Comparison of ENCODE assay signal across 8 cellular contexts in genomic region chr11:119727523-119728081, GRCh38. TPM values are rescaled to one million over a fixed set of nuclear protein-coding genes. Genes with fewer than 3 reads are reported as not detected.
DNase-seq lines count a peak whose midpoint lies in the region; ATAC-seq and TF ChIP-seq lines count a peak whose summit lies in the region.

No MANE protein-coding gene starts in this region.

- H3K79me2 ChIP-seq in hepatocyte = peaks cover 29% of the 10 kb centered on the region

- peak overlapping the region; percentile 100 for H3K4me2 ChIP-seq in hepatocyte
- peak overlapping the region; percentile 99 for H3K4me2 ChIP-seq in skeletal muscle satellite cell (ENCODE audit: low read length)

- peak overlapping the region; percentile 74 for H3K9ac ChIP-seq in skeletal muscle satellite cell (ENCODE audit: low read depth, low read length)

- in situ Hi-C loops in G401 (cut with HindIII; ENCODE audit: low sequenced_read_pairs) = no loop called here

- H3K9me3 Mint-ChIP-seq in activated naive CD8-positive, alpha-beta T cell treated with anti-CD3 and anti-CD28 coated beads, Interleukin-2, amount 10 ng/mL, durations not matched to agents 7 days and 5 days = no peaks in the 10 kb centered on the region

- H4K20me1 ChIP-seq in hepatocyte (ENCODE audit: insufficient read depth, poor library complexity, severe bottlenecking) = peaks cover 13% of the 10 kb centered on the region

- H3K27me3 ChIP-seq in hepatocyte (peaks cover 5% of the 10 kb centered on the region), skeletal muscle satellite cell (ENCODE audit: control insufficient read depth, insufficient read depth, low read length) (no peaks in the 10 kb centered on the region)

- H3K27ac ChIP-seq in hepatocyte = no peak overlapping the region

- DNase-seq in G401 (ENCODE audit: low spot score) = peak; percentile 36
- no peak for DNase-seq in Jurkat, Clone E6-1 (ENCODE audit: low read depth, low spot score)
- DNase-seq in activated naive CD8-positive, alpha-beta T cell treated with anti-CD3 and anti-CD28 coated beads, Interleukin-2, amount 10 ng/mL, durations not matched to agents 7 days and 5 days = no peak
- DNase-seq in hepatocyte (ENCODE audit: low spot score) = peak; percentile 69
- no peak for DNase-seq in NOMO-1 treated with DMSO at 0.1 percent for 48 hours (lab: John Stamatoyannopoulos, UW; ENCODE audit: unreplicated experiment)
- no peak for DNase-seq in glomerular visceral epithelial cell (ENCODE audit: extremely low spot score)

- H2AFZ ChIP-seq in hepatocyte = peak overlapping the region; percentile 71

- POLR2A ChIA-PET in activated naive CD8-positive, alpha-beta T cell treated with anti-CD3 and anti-CD28 coated beads, Interleukin-2, amount 10 ng/mL, durations not matched to agents 7 days and 5 days (lab: Charles Lee) = no interaction called here

- H3K9me2 ChIP-seq in hepatocyte (replicated peaks; ENCODE audit: insufficient read depth) = no peaks in the 10 kb centered on the region

- peaks cover 5% of the 10 kb centered on the region for H3K4me1 Mint-ChIP-seq in activated naive CD8-positive, alpha-beta T cell treated with anti-CD3 and anti-CD28 coated beads, Interleukin-2, amount 10 ng/mL, durations not matched to agents 7 days and 5 days

- H3K36me3 Mint-ChIP-seq in activated naive CD8-positive, alpha-beta T cell treated with anti-CD3 and anti-CD28 coated beads, Interleukin-2, amount 10 ng/mL, durations not matched to agents 7 days and 5 days = no peaks in the 10 kb centered on the region

- peak; percentile 24 for TF ChIP-seq CTCF in hepatocyte (IDR thresholded peaks at IDR 0.05; ENCODE audit: poor library complexity)

- peaks cover 61% of the 10 kb centered on the region for H3K27me3 Mint-ChIP-seq in activated naive CD8-positive, alpha-beta T cell treated with anti-CD3 and anti-CD28 coated beads, Interleukin-2, amount 10 ng/mL, durations not matched to agents 7 days and 5 days

- H3K9me3 ChIP-seq in hepatocyte (ENCODE audit: low read depth) (no peaks in the 10 kb centered on the region), skeletal muscle satellite cell (replicated peaks; ENCODE audit: low read length) (no peaks in the 10 kb centered on the region)

- no peak for ATAC-seq in activated naive CD8-positive, alpha-beta T cell treated with anti-CD3 and anti-CD28 coated beads, Interleukin-2, amount 10 ng/mL, durations not matched to agents 7 days and 5 days (ENCODE audit: low read depth)
- ATAC-seq in GM21390 (IDR thresholded peaks at IDR 0.05; ENCODE audit: unreplicated experiment) = no peak

- H3K36me3 ChIP-seq in hepatocyte (replicated peaks; ENCODE audit: insufficient read depth, low read depth) = no peaks in the 10 kb centered on the region
- H3K36me3 ChIP-seq in skeletal muscle satellite cell (ENCODE audit: insufficient read depth, low read length) = no peaks in the 10 kb centered on the region

- peak overlapping the region; percentile 83 for H3K4me3 Mint-ChIP-seq in activated naive CD8-positive, alpha-beta T cell treated with anti-CD3 and anti-CD28 coated beads, Interleukin-2, amount 10 ng/mL, durations not matched to agents 7 days and 5 days

- peaks cover 25% of the 10 kb centered on the region for H3K4me1 ChIP-seq in hepatocyte (ENCODE audit: insufficient read depth)
- H3K4me1 ChIP-seq in skeletal muscle satellite cell (ENCODE audit: control insufficient read depth, insufficient read depth, low read length) = peaks cover 25% of the 10 kb centered on the region

- WGBS in hepatocyte (ENCODE audit: low lambda C conversion rate, missing lambda C conversion rate) = under 1% methylated on average over 29 of the region's 45 CpGs

- peak overlapping the region; percentile 62 for H3K4me3 ChIP-seq in Jurkat, Clone E6-1 (ENCODE audit: low read length)
- H3K4me3 ChIP-seq in hepatocyte = peak overlapping the region; percentile 78
- H3K4me3 ChIP-seq in skeletal muscle satellite cell (ENCODE audit: low read length) = peak overlapping the region; percentile 97

- no peak overlapping the region for H3K27ac Mint-ChIP-seq in activated naive CD8-positive, alpha-beta T cell treated with anti-CD3 and anti-CD28 coated beads, Interleukin-2, amount 10 ng/mL, durations not matched to agents 7 days and 5 days

RNA-seq across cellular contexts. Expression of gene NECTIN1, which starts 1.4 kb away (rescaled TPM):
- 2.3 and 3.6 TPM in 2 replicates for total RNA-seq in G401 (2014; rRNA removed; shearing (Covaris generic))
- 15.5 TPM for polyA plus RNA-seq in Jurkat, Clone E6-1 (2012; ENCODE audit: insufficient read depth, insufficient read length)
- 1 to 10 TPM; 1.5 TPM for total RNA-seq in activated naive CD8-positive, alpha-beta T cell treated with anti-CD3 and anti-CD28 coated beads, Interleukin-2, amount 10 ng/mL, durations not matched to agents 7 days and 5 days
- total RNA-seq in hepatocyte = 3.7 and 7.4 TPM in 2 replicates
- 3.6 and 6.3 TPM in 2 replicates for polyA plus RNA-seq in hepatocyte
- 2.3 and 3.3 TPM in 2 replicates for total RNA-seq in skeletal muscle satellite cell (2012; rRNA removed)

Comparison
In these comparisons a context has a peak if more than half of its experiments do, and no peak if none do; other contexts are left out.
1. DNase-seq: peak in G401 (single experiment) and hepatocyte (single experiment); none in Jurkat, Clone E6-1 (single experiment), activated naive CD8-positive, alpha-beta T cell treated with anti-CD3 and anti-CD28 coated beads, Interleukin-2, amount 10 ng/mL, durations not matched to agents 7 days and 5 days (single experiment), NOMO-1 treated with DMSO at 0.1 percent for 48 hours (single experiment) and glomerular visceral epithelial cell (single experiment).
2. Peak in every context shown above with its lines, with median percentiles within 50 percentile points of each other: H3K4me3 ChIP-seq.